In genomic region chr4:58833126-58833525, GRCh38 we compare ENCODE assay signal across 1 cellular context.
TF ChIP-seq lines count a peak whose summit lies in the region.

No MANE protein-coding gene starts in this region.

TF ChIP-seq in HEK293, 187 proteins besides CTCF, POLR2A, EP300 and RAD21 (continued from another document):
- TF ChIP-seq TSHZ1 (tag by site-specific recombination; IDR thresholded peaks at IDR 0.05; ENCODE audit: borderline replicate concordance), result no peak
- TF ChIP-seq PRDM1 (tag by site-specific recombination; IDR thresholded peaks at IDR 0.05), result peak; percentile 89
- TF ChIP-seq ZNF555 (tag by site-specific recombination; conservative IDR thresholded peaks at IDR 0.05), result no peak
TF ChIP-seq in HEK293: peak in this region for 1.
